ENCODE assay signal across 10 cellular contexts in the genomic region with DNA sequence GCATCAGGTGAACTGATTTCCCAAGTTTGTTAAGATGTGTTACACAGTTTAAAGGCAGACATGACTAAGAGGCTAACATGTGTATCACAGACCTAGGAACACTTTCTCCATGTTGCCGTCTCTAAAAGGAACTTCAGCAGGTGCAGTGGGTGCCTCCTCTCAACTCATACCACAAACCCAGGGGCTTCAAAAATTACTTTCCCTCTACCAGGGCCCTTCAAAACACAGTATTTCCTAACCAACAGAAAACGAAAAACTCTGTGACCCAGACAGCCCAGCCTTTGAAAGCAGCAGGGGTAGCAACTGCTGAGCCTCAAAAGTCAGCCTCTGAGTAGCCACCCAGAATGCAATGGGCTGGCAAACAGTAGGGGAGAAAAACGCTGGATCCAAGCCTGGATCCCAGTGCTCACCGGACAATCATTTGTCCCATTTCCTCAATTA. TPM values are rescaled to one million over a fixed set of nuclear protein-coding genes. Genes with fewer than 3 reads are reported as not detected.
DNase-seq lines count a peak whose midpoint lies in the region; ATAC-seq and TF ChIP-seq lines count a peak whose summit lies in the region.
"Had no signal": no experiment of that assay in that cellular context is flagged by ENCODE, and none has a peak within 500 bp of the region (broad histone marks: within the 10 kb centered on the region; RNA-seq: fewer than 3 reads in every experiment).

No MANE protein-coding gene starts in this region.

- no peaks in the 10 kb centered on the region for H3K27me3 Mint-ChIP-seq in chondrocyte (ENCODE audit: low read depth)
- no peaks in the 10 kb centered on the region for H3K27me3 Mint-ChIP-seq in neural crest cell (ENCODE audit: low read depth)
- no peaks in the 10 kb centered on the region for H3K27me3 Mint-ChIP-seq in activated naive CD4-positive, alpha-beta T cell treated with anti-CD3 and anti-CD28 coated beads for 36 hours (ENCODE audit: low read depth)

- H3K27ac Mint-ChIP-seq in chondrocyte (ENCODE audit: unreplicated experiment) (peak overlapping the region; percentile 89), neural crest cell (ENCODE audit: unreplicated experiment) (peak overlapping the region; percentile 16)
- no peak overlapping the region for H3K27ac Mint-ChIP-seq in activated naive CD4-positive, alpha-beta T cell treated with anti-CD3 and anti-CD28 coated beads for 36 hours

- intact Hi-C loops in activated naive CD4-positive, alpha-beta T cell treated with anti-CD3 and anti-CD28 coated beads for 36 hours (cut with micrococcal nuclease) = no loop called here

- DNase-seq in C1 segment of cervical spinal cord (lab: John Stamatoyannopoulos, UW) = peak in 10 of 14 donors; percentile 16 to 68 (median 39)
- DNase-seq in chondrocyte (ENCODE audit: low spot score) = no peak
- DNase-seq in neural crest cell (ENCODE audit: low read depth, low spot score) = no peak
- DNase-seq in NCI-H748 (lab: John Stamatoyannopoulos, UW; ENCODE audit: unreplicated experiment) = no peak
- no peak for DNase-seq in NCI-H146 treated with DMSO at 0.1 percent for 48 hours (lab: John Stamatoyannopoulos, UW; ENCODE audit: unreplicated experiment)
- DNase-seq in activated naive CD4-positive, alpha-beta T cell treated with anti-CD3 and anti-CD28 coated beads for 36 hours = no peak
- DNase-seq: activated CD4-positive, alpha-beta T cell treated with anti-CD3 and anti-CD28 coated beads for 4 hours; NCI-H526 treated with DMSO at 0.1 percent for 48 hours had no signal

- H3K9me3 Mint-ChIP-seq in chondrocyte (ENCODE audit: low read depth) (no peaks in the 10 kb centered on the region), neural crest cell (no peaks in the 10 kb centered on the region)
- H3K9me3 Mint-ChIP-seq in activated naive CD4-positive, alpha-beta T cell treated with anti-CD3 and anti-CD28 coated beads for 36 hours = no peaks in the 10 kb centered on the region

- H3K36me3 Mint-ChIP-seq in chondrocyte (ENCODE audit: low read depth) (peaks cover 3% of the 10 kb centered on the region), neural crest cell (ENCODE audit: low read depth) (no peaks in the 10 kb centered on the region)
- H3K36me3 Mint-ChIP-seq in activated naive CD4-positive, alpha-beta T cell treated with anti-CD3 and anti-CD28 coated beads for 36 hours (ENCODE audit: low read depth) = peaks cover 10% of the 10 kb centered on the region

- no peak for TF ChIP-seq CTCF in chondrocyte (IDR thresholded peaks at IDR 0.05)
- TF ChIP-seq CTCF in neural crest cell (conservative IDR thresholded peaks at IDR 0.05) = no peak

- H3K4me3 Mint-ChIP-seq in chondrocyte (ENCODE audit: unreplicated experiment) (peak overlapping the region; percentile 12), neural crest cell (no peak overlapping the region)
- H3K4me3 Mint-ChIP-seq in activated naive CD4-positive, alpha-beta T cell treated with anti-CD3 and anti-CD28 coated beads for 36 hours = no peak overlapping the region

- H3K4me1 Mint-ChIP-seq in chondrocyte (ENCODE audit: low read depth) = peaks cover 79% of the 10 kb centered on the region
- H3K4me1 Mint-ChIP-seq in neural crest cell = peaks cover 52% of the 10 kb centered on the region
- peaks cover 22% of the 10 kb centered on the region for H3K4me1 Mint-ChIP-seq in activated naive CD4-positive, alpha-beta T cell treated with anti-CD3 and anti-CD28 coated beads for 36 hours (ENCODE audit: low read depth)

- CTCF ChIA-PET in activated naive CD4-positive, alpha-beta T cell treated with anti-CD3 and anti-CD28 coated beads for 36 hours (lab: Charles Lee) = no interaction called here

- ATAC-seq in HG03280 (IDR thresholded peaks at IDR 0.05; ENCODE audit: unreplicated experiment) (peak; percentile 57), HG03159 (IDR thresholded peaks at IDR 0.05; ENCODE audit: unreplicated experiment) (no peak)

RNA-seq across cellular contexts. Expression of gene B4GALT5, which starts 28.5 kb away (rescaled TPM):
- total RNA-seq in chondrocyte = 54.2 to 56.1 TPM (median 55.0 TPM) in 3 replicates
- 48.9 and 49.0 TPM in 2 replicates for total RNA-seq in neural crest cell
- 10 to 100 TPM; 18.6 to 19.0 TPM for total RNA-seq in activated naive CD4-positive, alpha-beta T cell treated with anti-CD3 and anti-CD28 coated beads for 36 hours

Comparison
In these comparisons a context has a peak if more than half of its experiments do, and no peak if none do; other contexts are left out.
1. DNase-seq: peak in C1 segment of cervical spinal cord (10 of 14); none in chondrocyte (single experiment), neural crest cell (single experiment), NCI-H748 (single experiment), NCI-H146 treated with DMSO at 0.1 percent for 48 hours (single experiment) and activated naive CD4-positive, alpha-beta T cell treated with anti-CD3 and anti-CD28 coated beads for 36 hours (single experiment).